In genomic region chr7:116902811-116903210, GRCh38 we compare ENCODE assay signal across 19 cellular contexts. TPM values are rescaled to one million over a fixed set of nuclear protein-coding genes. Genes with fewer than 3 reads are reported as not detected.
A peak's percentile ranks its signal among the peaks of the same experiment; 100 is the strongest.
DNase-seq lines count a peak whose midpoint lies in the region; ATAC-seq, FAIRE-seq and TF ChIP-seq lines count a peak whose summit lies in the region.
"Had no signal": no experiment of that assay in that cellular context is flagged by ENCODE, and none has a peak within 500 bp of the region (broad histone marks: within the 10 kb centered on the region; RNA-seq: fewer than 3 reads in every experiment).

No MANE protein-coding gene starts in this region.

- DNase-seq in CD14-positive monocyte (ENCODE audit: low spot score) = no peak
- peak; percentile 18 for DNase-seq in MV-4-11 (lab: John Stamatoyannopoulos, UW)
- DNase-seq in K562 (ENCODE audit: extremely low read depth in 1 of 4, low spot score in 3 of 4) = no peak
- DNase-seq in lower lobe of right lung = no peak
- no peak for DNase-seq in NCI-H69 (lab: John Stamatoyannopoulos, UW)
- no peak for DNase-seq in NCI-H1105 (lab: John Stamatoyannopoulos, UW)
- DNase-seq in effector memory CD8-positive, alpha-beta T cell = no peak
- DNase-seq in DMS153 (lab: John Stamatoyannopoulos, UW) = no peak
- DNase-seq: BE2C; Caco-2; CD8-positive, alpha-beta memory T cell; DMS53; GF-D8 had no signal

- H3K27me3 ChIP-seq in K562 (ENCODE audit: control insufficient read depth in 2 of 2, insufficient read depth in 2 of 2, low read length in 2 of 2) (no peaks in the 10 kb centered on the region), lower lobe of right lung (ENCODE audit: low read depth) (no peaks in the 10 kb centered on the region)
- H3K27me3 ChIP-seq: BE2C had no signal

- no TSS peak for BruUV-seq in K562 (replicated peaks; lab: Mats Ljungman, UMichigan)

- H3K36me3 ChIP-seq in K562 (ENCODE audit: control insufficient read depth, insufficient read depth, low read length) (peaks cover 71% of the 10 kb centered on the region), lower lobe of right lung (peaks cover 66% of the 10 kb centered on the region)

- no peaks in the 10 kb centered on the region for H3K9me3 ChIP-seq in K562 (replicated peaks; ENCODE audit: control insufficient read depth, insufficient read depth, low read depth, low read length)
- no peaks in the 10 kb centered on the region for H3K9me3 ChIP-seq in lower lobe of right lung
- H3K9me3 ChIP-seq: BE2C, Caco-2 had no signal

- peaks cover 0 to 1% (median 0%) of the 10 kb centered on the region in 3 donors for H3K27me3 Mint-ChIP-seq in CD14-positive monocyte (ENCODE audit: low read depth in 3 of 3)
- no peaks in the 10 kb centered on the region for H3K27me3 Mint-ChIP-seq in effector memory CD8-positive, alpha-beta T cell
- H3K27me3 Mint-ChIP-seq: CD8-positive, alpha-beta memory T cell had no signal

- no peak overlapping the region for H3K4me3 Mint-ChIP-seq in CD14-positive monocyte
- no peak overlapping the region for H3K4me3 Mint-ChIP-seq in effector memory CD8-positive, alpha-beta T cell
- H3K4me3 Mint-ChIP-seq: CD8-positive, alpha-beta memory T cell had no signal

- H3K27ac Mint-ChIP-seq in CD14-positive monocyte = peak overlapping the region in 5 of 7 donors; percentile 33 to 73 (median 57)
- no peak overlapping the region for H3K27ac Mint-ChIP-seq in effector memory CD8-positive, alpha-beta T cell

- no peak for TF ChIP-seq RAD21 in K562 (CRISPR knock-in tag; conservative IDR thresholded peaks at IDR 0.05 in 1 of 2, IDR thresholded peaks at IDR 0.05 in 1 of 2)

- TF ChIP-seq CTCF in CD14-positive monocyte (IDR thresholded peaks at IDR 0.05) = no peak
- TF ChIP-seq CTCF in K562 (IDR thresholded peaks at IDR 0.05 in 2 of 3, conservative IDR thresholded peaks at IDR 0.05 in 1 of 3; ENCODE audit: insufficient read depth in 2 of 3, low read depth in 1 of 3, low read length in 3 of 3) = no peak
- no peak for TF ChIP-seq CTCF in lower lobe of right lung (IDR thresholded peaks at IDR 0.05)

- H3K4me2 ChIP-seq in K562 (ENCODE audit: insufficient read depth, low read length) = no peak overlapping the region

- H3K4me3 ChIP-seq in K562 = no peak overlapping the region
- H3K4me3 ChIP-seq in lower lobe of right lung = no peak overlapping the region

- intact Hi-C loops in CD14-positive monocyte (cut with micrococcal nuclease) = no loop called here
- intact Hi-C loops in K562 (cut with micrococcal nuclease) = no loop called here
- intact Hi-C loops in lower lobe of right lung (cut with DNase I) = no loop called here

- peaks cover 0 to 3% (median 0%) of the 10 kb centered on the region in 7 donors for H3K9me3 Mint-ChIP-seq in CD14-positive monocyte
- H3K9me3 Mint-ChIP-seq in effector memory CD8-positive, alpha-beta T cell = no peaks in the 10 kb centered on the region

- POLR2A ChIA-PET in K562 (lab: Yijun Ruan, JAX) = no interaction called here

- peak; percentile 45 for ATAC-seq in K562
- ATAC-seq in lower lobe of right lung = peak; percentile 49 to 62
- ATAC-seq in effector memory CD8-positive, alpha-beta T cell (replicated peaks) = no peak
- ATAC-seq: HCT116, HepG2 had no signal

- no peak overlapping the region for H2AFZ ChIP-seq in K562 (ENCODE audit: low read depth, low read length)

- no peaks in the 10 kb centered on the region for H3K79me2 ChIP-seq in K562 (ENCODE audit: control insufficient read depth, insufficient read depth, low read length)

- no peaks in the 10 kb centered on the region for H3K9me1 ChIP-seq in K562 (ENCODE audit: control insufficient read depth, insufficient read depth, low read length)

- 92% methylated on average over 4 of the region's 4 CpGs for WGBS in K562 (ENCODE audit: insufficient coverage, low coverage, missing lambda C conversion rate)

- FAIRE-seq in K562 (lab: Jason Lieb, UNC) = no peak
- FAIRE-seq: GM19239, H54, HepG2, HTR-8/SVneo had no signal

- in situ Hi-C loops in K562 (cut with MboI) = no loop called here

- no peaks in the 10 kb centered on the region for H4K20me1 ChIP-seq in K562 (replicated peaks; ENCODE audit: control insufficient read depth, insufficient read depth, low read length)

- no peaks in the 10 kb centered on the region; a peak in 1 of 5 replicates for H3K4me1 ChIP-seq in K562 (replicated peaks in 1 of 2; ENCODE audit: control insufficient read depth in 2 of 2, insufficient read depth in 2 of 2, low read length in 2 of 2)
- H3K4me1 ChIP-seq in lower lobe of right lung = peaks cover 14% of the 10 kb centered on the region
- H3K4me1 ChIP-seq: BE2C, Caco-2 had no signal

- H3K9ac ChIP-seq in K562 (ENCODE audit: insufficient read depth in 1 of 2, low read depth in 2 of 2, low read length in 2 of 2) = no peak overlapping the region

- H3K36me3 Mint-ChIP-seq in CD14-positive monocyte = peaks cover 58 to 78% of the 10 kb centered on the region in 2 donors
- H3K36me3 Mint-ChIP-seq in effector memory CD8-positive, alpha-beta T cell (ENCODE audit: insufficient read depth) = peaks cover 54% of the 10 kb centered on the region

- H3K27ac ChIP-seq in K562 (ENCODE audit: extremely low read depth, low read depth, low read length) (no peak overlapping the region), lower lobe of right lung (no peak overlapping the region)
- H3K27ac ChIP-seq: C4-2B had no signal

- peaks cover 17% of the 10 kb centered on the region for H3K4me1 Mint-ChIP-seq in CD14-positive monocyte
- H3K4me1 Mint-ChIP-seq in effector memory CD8-positive, alpha-beta T cell (ENCODE audit: low read depth in 2 of 2) = peaks cover 4 to 14% of the 10 kb centered on the region in 2 donors

- CTCF ChIA-PET in K562 (lab: Yijun Ruan, JAX; ENCODE audit: low intra/inter-chr PET ratio) = no interaction called here

- no peak for TF ChIP-seq EP300 in K562 (IDR thresholded peaks at IDR 0.05; ENCODE audit: low read length)

- TF ChIP-seq POLR2A in K562 (conservative IDR thresholded peaks at IDR 0.05) = no peak

TF ChIP-seq in K562, 482 proteins besides CTCF, POLR2A, EP300 and RAD21 (continues in another document):
- TF ChIP-seq TBL1XR1 (IDR thresholded peaks at IDR 0.05; ENCODE audit: low read length in 2 of 2) (no peak), KLF1 (tag; IDR thresholded peaks at IDR 0.05) (no peak), CREB3L1 (IDR thresholded peaks at IDR 0.05; ENCODE audit: borderline replicate concordance, low read depth) (no peak), MXI1 (IDR thresholded peaks at IDR 0.05; ENCODE audit: low read depth, low read length) (no peak), PCBP1 (IDR thresholded peaks at IDR 0.05; ENCODE audit: low read depth, low read length, poor library complexity, severe bottlenecking) (no peak), CHD1 (IDR thresholded peaks at IDR 0.05; ENCODE audit: low read length) (no peak), TCF3 (CRISPR knock-in tag; IDR thresholded peaks at IDR 0.05) (no peak)

RNA-seq across cellular contexts. Expression of gene CAPZA2, which starts 40.4 kb away (rescaled TPM):
- polyA plus RNA-seq in CD14-positive monocyte = 100 to 1,000 TPM; 672 to 807 TPM
- total RNA-seq in K562 (2011; cell fraction: chromatin; rRNA removed; ENCODE audit: low replicate concordance) = 58.2 and 174 TPM in 2 replicates
- total RNA-seq in K562 (2011; cell fraction: nucleolus; rRNA removed) = 23.0 and 40.7 TPM in 2 replicates
- total RNA-seq in K562 (2011; cell fraction: nucleoplasm; rRNA removed) = 108 and 223 TPM in 2 replicates
- 61.4 and 67.0 TPM in 2 replicates for total RNA-seq in K562 (2014; rRNA removed)
- 181 and 229 TPM in 2 replicates for total RNA-seq in K562 (2014; rRNA removed; fragmentation: Illumina TruSeq; extraction: Trizol)
- total RNA-seq in K562 (2015; rRNA removed; fragmentation: Illumina TruSeq; extraction: Trizol) = 136 and 157 TPM in 2 replicates
- total RNA-seq in K562 (2021) = 176 and 192 TPM in 2 replicates
- 103 and 186 TPM in 2 replicates for polyA plus RNA-seq in K562 (2011; rRNA removed)
- polyA plus RNA-seq in K562 (2011; cell fraction: cytosol; rRNA removed) = 14.9 and 28.2 TPM in 2 replicates
- polyA plus RNA-seq in K562 (2011; cell fraction: nucleus; rRNA removed) = 25.5 and 44.4 TPM in 2 replicates
- 85.9 and 97.2 TPM in 2 replicates for polyA plus RNA-seq in K562 (2012)
- polyA plus RNA-seq in K562 (2014; fragmentation: Illumina TruSeq; extraction: Trizol) = 149 and 156 TPM in 2 replicates
- 100 to 1,000 TPM; 352 to 524 TPM for polyA plus RNA-seq in K562 (2014; fragmentation: Nextera tagmentation; extraction: Ambion mirVana)
- polyA plus RNA-seq in K562 (2014; rRNA removed) = 93.3 and 121 TPM in 2 replicates
- polyA minus RNA-seq in K562 (2011; rRNA and poly(A)+ RNA removed) = 174 and 178 TPM in 2 replicates
- 46.7 and 58.6 TPM in 2 replicates for polyA minus RNA-seq in K562 (2011; cell fraction: cytosol; rRNA and poly(A)+ RNA removed)
- polyA minus RNA-seq in K562 (2011; cell fraction: nucleus; rRNA and poly(A)+ RNA removed) = 55.1 and 81.4 TPM in 2 replicates
- total RNA-seq in lower lobe of right lung = 261 TPM

RNA-seq across cellular contexts. Expression of gene ST7, which starts 50.5 kb away (rescaled TPM):
- 1 to 10 TPM; 3.6 to 5.5 TPM for polyA plus RNA-seq in CD14-positive monocyte
- total RNA-seq in K562 (2011; cell fraction: chromatin; rRNA removed; ENCODE audit: low replicate concordance) = 99.4 and 111 TPM in 2 replicates
- total RNA-seq in K562 (2011; cell fraction: nucleolus; rRNA removed) = 89.4 and 90.1 TPM in 2 replicates
- total RNA-seq in K562 (2011; cell fraction: nucleoplasm; rRNA removed) = 107 and 111 TPM in 2 replicates
- 45.5 and 46.1 TPM in 2 replicates for total RNA-seq in K562 (2014; rRNA removed)
- total RNA-seq in K562 (2014; rRNA removed; fragmentation: Illumina TruSeq; extraction: Trizol) = 23.9 and 24.9 TPM in 2 replicates
- 36.9 and 37.2 TPM in 2 replicates for total RNA-seq in K562 (2015; rRNA removed; fragmentation: Illumina TruSeq; extraction: Trizol)
- total RNA-seq in K562 (2021) = 31.1 and 34.1 TPM in 2 replicates
- 32.7 and 52.8 TPM in 2 replicates for polyA plus RNA-seq in K562 (2011; rRNA removed)
- 26.2 and 27.3 TPM in 2 replicates for polyA plus RNA-seq in K562 (2011; cell fraction: cytosol; rRNA removed)
- 40.7 and 45.7 TPM in 2 replicates for polyA plus RNA-seq in K562 (2011; cell fraction: nucleus; rRNA removed)
- 42.1 and 46.6 TPM in 2 replicates for polyA plus RNA-seq in K562 (2012)
- 41.7 and 56.3 TPM in 2 replicates for polyA plus RNA-seq in K562 (2014; fragmentation: Illumina TruSeq; extraction: Trizol)
- polyA plus RNA-seq in K562 (2014; fragmentation: Nextera tagmentation; extraction: Ambion mirVana) = 10 to 100 TPM; 30.9 to 47.6 TPM
- polyA plus RNA-seq in K562 (2014; rRNA removed) = 28.4 and 42.3 TPM in 2 replicates
- polyA minus RNA-seq in K562 (2011; rRNA and poly(A)+ RNA removed) = 59.1 and 77.6 TPM in 2 replicates
- 21.3 and 32.6 TPM in 2 replicates for polyA minus RNA-seq in K562 (2011; cell fraction: cytosol; rRNA and poly(A)+ RNA removed)
- polyA minus RNA-seq in K562 (2011; cell fraction: nucleus; rRNA and poly(A)+ RNA removed) = 66.8 and 85.0 TPM in 2 replicates
- 51.1 TPM for total RNA-seq in lower lobe of right lung

Comparison
In these comparisons a context has a peak if more than half of its experiments do, and no peak if none do; other contexts are left out.
1. H3K27ac Mint-ChIP-seq: peak in CD14-positive monocyte (5 of 7); none in effector memory CD8-positive, alpha-beta T cell (0 of 2).